8 cellular contexts compared by ENCODE assay signal in the genomic region with DNA sequence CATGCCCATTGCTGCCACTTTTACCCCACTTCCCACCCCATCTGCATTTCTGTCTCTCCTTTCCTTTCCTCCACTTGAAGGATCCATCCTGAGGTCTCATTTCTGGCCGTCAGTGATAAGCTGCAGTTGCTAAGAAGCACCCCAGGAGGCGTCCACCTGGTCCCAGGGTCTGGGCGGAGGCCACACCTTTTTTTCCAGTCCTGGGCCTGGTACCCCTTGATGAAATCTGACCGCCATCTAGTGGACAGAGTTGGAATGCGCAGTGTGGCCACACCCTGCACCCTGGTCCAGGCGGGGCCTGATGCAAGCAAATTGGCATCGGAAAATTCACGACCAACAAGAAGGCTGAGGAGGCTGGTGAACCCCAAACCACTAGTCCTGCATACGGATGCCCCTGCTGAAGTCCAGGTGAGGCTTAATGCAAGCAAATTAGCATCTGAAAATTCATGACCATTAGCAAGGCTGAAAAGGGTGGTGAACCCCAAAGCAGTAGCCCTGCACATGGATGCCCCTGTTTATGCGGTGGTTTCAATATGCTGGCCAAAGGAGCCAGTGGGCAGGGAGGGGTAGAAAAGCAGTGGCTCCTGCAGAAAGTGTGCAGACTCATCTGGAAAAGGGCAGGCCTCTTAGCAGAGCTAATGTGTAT. TPM values are rescaled to one million over a fixed set of nuclear protein-coding genes. Genes with fewer than 3 reads are reported as not detected.
DNase-seq lines count a peak whose midpoint lies in the region; ATAC-seq and TF ChIP-seq lines count a peak whose summit lies in the region.

No MANE protein-coding gene starts in this region.

- H3K27ac ChIP-seq in esophagus squamous epithelium: no peak overlapping the region
- H3K27ac ChIP-seq in neural cell (ENCODE audit: low read length): no peak overlapping the region

- DNase-seq in DMS153 treated with DMSO at 0.1 percent for 48 hours (lab: John Stamatoyannopoulos, UW; ENCODE audit: unreplicated experiment) (peak; percentile 34), NT2/D1 (ENCODE audit: low read depth, low spot score) (peak; percentile 73), activated T-cell treated with anti-CD3 and anti-CD28 coated beads for 1 hour (ENCODE audit: low read depth) (peak; percentile 42), esophagus squamous epithelium (lab: John Stamatoyannopoulos, UW) (no peak), superior temporal gyrus (ENCODE audit: extremely low spot score) (peak; percentile 64)

- H3F3A ChIP-seq in neural cell (ENCODE audit: insufficient read depth, low read length, poor library complexity, severe bottlenecking): no peaks in the 10 kb centered on the region

- peaks cover 14% of the 10 kb centered on the region for H3K36me3 ChIP-seq in NT2/D1 (ENCODE audit: insufficient read depth, insufficient read length, low read length)
- H3K36me3 ChIP-seq in esophagus squamous epithelium: no peaks in the 10 kb centered on the region
- H3K36me3 ChIP-seq in neural cell (ENCODE audit: insufficient read depth, low read length): no peaks in the 10 kb centered on the region

- H3K4me1 ChIP-seq in NT2/D1 (ENCODE audit: insufficient read depth, insufficient read length): peaks cover 3% of the 10 kb centered on the region
- H3K4me1 ChIP-seq in esophagus squamous epithelium: no peaks in the 10 kb centered on the region

- no peaks in the 10 kb centered on the region for H4K20me1 ChIP-seq in neural cell (ENCODE audit: insufficient read depth)

- no peak overlapping the region for H2AFZ ChIP-seq in neural cell (ENCODE audit: low read depth, low read length)

- peak; percentile 93 for TF ChIP-seq RAD21 in neural cell (conservative IDR thresholded peaks at IDR 0.05)

- no peaks in the 10 kb centered on the region for H3K79me2 ChIP-seq in neural cell (replicated peaks; ENCODE audit: insufficient read depth, low read length)

- ATAC-seq in GM21360 (IDR thresholded peaks at IDR 0.05; ENCODE audit: unreplicated experiment): peak; percentile 99
- peak; percentile 97 for ATAC-seq in HG03571 (IDR thresholded peaks at IDR 0.05; ENCODE audit: unreplicated experiment)

- WGBS in esophagus squamous epithelium, 2 donors: 26 to 35% methylated on average over 3 to 5 of the region's 10 CpGs

- H3K27me3 ChIP-seq in NT2/D1 (ENCODE audit: insufficient read depth, insufficient read length): no peaks in the 10 kb centered on the region
- H3K27me3 ChIP-seq in esophagus squamous epithelium: no peaks in the 10 kb centered on the region
- no peaks in the 10 kb centered on the region for H3K27me3 ChIP-seq in neural cell (ENCODE audit: insufficient read depth, low read depth, low read length)

- no peak overlapping the region for H3K4me2 ChIP-seq in neural cell (ENCODE audit: low read length)

- H3K9me3 ChIP-seq in NT2/D1 (ENCODE audit: insufficient read depth, low read length): no peaks in the 10 kb centered on the region
- no peaks in the 10 kb centered on the region for H3K9me3 ChIP-seq in esophagus squamous epithelium
- no peaks in the 10 kb centered on the region for H3K9me3 ChIP-seq in neural cell (ENCODE audit: low read length)

- intact Hi-C loops in esophagus squamous epithelium (cut with DNase I): no loop called here

- TF ChIP-seq CTCF in esophagus squamous epithelium (IDR thresholded peaks at IDR 0.05) (peak; percentile 58 to 84 (median 70)), neural cell (IDR thresholded peaks at IDR 0.05; ENCODE audit: poor library complexity, severe bottlenecking) (peak; percentile 93)

- no peak for TF ChIP-seq POLR2A in esophagus squamous epithelium (IDR thresholded peaks at IDR 0.05)

- no peak for TF ChIP-seq EP300 in neural cell (conservative IDR thresholded peaks at IDR 0.05; ENCODE audit: poor library complexity, severe bottlenecking)

- H3K4me3 ChIP-seq in NT2/D1 (ENCODE audit: insufficient read length, low read depth) (no peak overlapping the region), esophagus squamous epithelium (no peak overlapping the region), neural cell (ENCODE audit: low read length) (no peak overlapping the region)

- no peak overlapping the region for H3K9ac ChIP-seq in NT2/D1 (ENCODE audit: insufficient read length, low read depth)
- H3K9ac ChIP-seq in neural cell (ENCODE audit: low read length): no peak overlapping the region

- no peaks in the 10 kb centered on the region for H3K9me2 ChIP-seq in neural cell (ENCODE audit: insufficient read depth, low read length)

TF ChIP-seq in neural cell, 6 proteins besides CTCF, POLR2A, EP300 and RAD21:
- TF ChIP-seq MXI1 (conservative IDR thresholded peaks at IDR 0.05; ENCODE audit: poor library complexity, severe bottlenecking): no peak
- no peak for TF ChIP-seq TAF1 (IDR thresholded peaks at IDR 0.05; ENCODE audit: low read depth)
- TF ChIP-seq SMC3 (conservative IDR thresholded peaks at IDR 0.05; ENCODE audit: poor library complexity): peak; percentile 92

RNA-seq across cellular contexts. Expression of gene GPAM, which starts 43.3 kb away (rescaled TPM):
- total RNA-seq in esophagus squamous epithelium: 1 to 10 TPM; 2.4 to 4.4 (median 4.1) TPM
- polyA plus RNA-seq in neural cell: 16.8 and 17.3 TPM in 2 replicates
- polyA minus RNA-seq in neural cell: 31.9 and 35.9 TPM in 2 replicates
